Comparison of ENCODE assay signal across 8 cellular contexts in the genomic region with DNA sequence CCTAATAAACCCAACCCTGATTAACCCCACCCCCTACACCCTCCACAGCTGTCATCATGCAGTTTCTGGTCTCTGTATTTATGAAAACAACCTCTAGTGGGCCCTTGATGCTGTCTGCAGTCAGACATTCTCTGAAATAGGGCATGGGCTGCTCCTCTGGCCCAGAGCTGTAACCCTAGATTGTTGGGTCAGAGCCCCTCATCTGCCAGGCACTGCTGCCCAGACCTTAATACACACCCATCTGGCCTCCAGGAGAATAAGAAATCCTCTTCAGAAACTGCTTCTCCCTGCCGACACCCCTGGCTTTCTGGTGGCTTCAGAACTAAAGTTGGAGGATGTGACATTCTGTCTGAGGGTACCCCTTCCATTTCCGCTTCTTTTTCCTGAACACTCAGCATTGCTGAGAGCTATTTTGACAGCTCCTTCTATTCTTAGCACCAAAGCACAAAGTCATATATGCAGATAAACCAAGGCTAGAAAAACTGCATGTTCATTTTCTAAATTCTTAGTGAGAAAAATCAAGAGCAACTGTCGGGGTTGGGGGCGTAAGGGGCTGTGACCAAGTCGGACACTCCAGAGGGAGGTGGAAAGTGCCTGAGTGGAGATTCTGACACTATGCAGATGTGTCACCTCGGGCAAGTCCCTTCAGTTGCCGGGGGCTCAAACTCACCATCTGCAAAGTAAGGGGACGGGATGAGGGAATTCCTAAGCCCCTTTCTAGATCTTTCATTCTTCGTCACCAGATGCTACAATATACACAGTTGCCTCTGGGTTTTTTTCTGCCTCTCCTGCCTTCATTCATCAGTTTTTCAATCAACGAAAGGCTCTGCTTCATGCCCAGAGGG. TPM values are rescaled to one million over a fixed set of nuclear protein-coding genes. Genes with fewer than 3 reads are reported as not detected.
DNase-seq lines count a peak whose midpoint lies in the region; ATAC-seq, FAIRE-seq and TF ChIP-seq lines count a peak whose summit lies in the region.

No MANE protein-coding gene starts in this region.

- H3K36me3 Mint-ChIP-seq in CD4-positive, alpha-beta T cell (ENCODE audit: low read depth): peaks cover 26% of the 10 kb centered on the region

- no peak overlapping the region for H3K4me2 ChIP-seq in HepG2 (ENCODE audit: low read depth, low read length)

- 94% methylated on average over 10 of the region's 10 CpGs for WGBS in HepG2 (ENCODE audit: low lambda C conversion rate)

- no peak overlapping the region for H3K27ac ChIP-seq in CD4-positive, alpha-beta T cell (ENCODE audit: low read depth, low read length)
- H3K27ac ChIP-seq in HepG2 (ENCODE audit: extremely low read length, insufficient read depth, low read length): no peak overlapping the region

- no peak for FAIRE-seq in HepG2 (lab: Jason Lieb, UNC)

- no peak for TF ChIP-seq RAD21 in HepG2 (CRISPR knock-in tag; IDR thresholded peaks at IDR 0.05)

- peaks cover 4% of the 10 kb centered on the region for H3K79me2 ChIP-seq in HepG2 (ENCODE audit: insufficient read depth, low read length)

- peaks cover 52% of the 10 kb centered on the region for H3K4me1 Mint-ChIP-seq in CD4-positive, alpha-beta T cell (ENCODE audit: low read depth)

- no peak for TF ChIP-seq POLR2A in HepG2 (IDR thresholded peaks at IDR 0.05; ENCODE audit: insufficient read depth in 1 of 2, low read depth in 2 of 2, low read length in 2 of 2)

- no peaks in the 10 kb centered on the region for H4K20me1 ChIP-seq in HepG2 (ENCODE audit: insufficient read depth, low read length)

- peak overlapping the region; percentile 79 for H3K27ac Mint-ChIP-seq in CD4-positive, alpha-beta T cell

- H3K4me3 Mint-ChIP-seq in CD4-positive, alpha-beta T cell: peak overlapping the region; percentile 21

- DNase-seq in CD4-positive, alpha-beta T cell: no peak
- peak; percentile 55 for DNase-seq in UCSD-AML1 (lab: John Stamatoyannopoulos, UW; ENCODE audit: unreplicated experiment)
- no peak for DNase-seq in HepG2 (ENCODE audit: low spot score)
- no peak for DNase-seq in NCI-H2081 treated with DMSO at 0.1 percent for 48 hours (lab: John Stamatoyannopoulos, UW)
- no peak for DNase-seq in CD1c-positive myeloid dendritic cell (ENCODE audit: extremely low spot score)
- no peak for DNase-seq in RKO (ENCODE audit: low spot score)
- no peak for DNase-seq in NOMO-1 treated with dmso at 0.1 percent for 144 hours (lab: John Stamatoyannopoulos, UW; ENCODE audit: unreplicated experiment)

- peak; percentile 73 for ATAC-seq in CD4-positive, alpha-beta T cell (ENCODE audit: poor library complexity)
- ATAC-seq in GM21723 (IDR thresholded peaks at IDR 0.05; ENCODE audit: unreplicated experiment) (peak; percentile 59), HepG2 (no peak; the same call in 2 of the 3 replicates)

- H2AFZ ChIP-seq in HepG2 (ENCODE audit: low read length): no peak overlapping the region

- H3K9ac ChIP-seq in HepG2 (ENCODE audit: insufficient read depth, low read depth, low read length): no peak overlapping the region

- peaks cover 9 to 36% of the 10 kb centered on the region in 2 experiments; a peak in 3 of 5 replicates for H3K36me3 ChIP-seq in HepG2 (replicated peaks in 1 of 2; ENCODE audit: control insufficient read depth in 1 of 2, insufficient read depth in 2 of 2, low read length in 2 of 2)

- H3K27me3 ChIP-seq in CD4-positive, alpha-beta T cell (ENCODE audit: control insufficient read depth, insufficient read depth, low read length): no peaks in the 10 kb centered on the region
- no peaks in the 10 kb centered on the region for H3K27me3 ChIP-seq in HepG2 (ENCODE audit: control insufficient read depth in 1 of 2, insufficient read depth in 2 of 2, low read length in 2 of 2)

- TF ChIP-seq CTCF in CD4-positive, alpha-beta T cell (IDR thresholded peaks at IDR 0.05): no peak
- TF ChIP-seq CTCF in HepG2 (CRISPR knock-in tag; IDR thresholded peaks at IDR 0.05): no peak

- BruUV-seq in HepG2 (replicated peaks; lab: Mats Ljungman, UMichigan): no TSS peak

- CTCF ChIA-PET in CD4-positive, alpha-beta T cell (lab: Charles Lee): interaction anchor here (1.1 to 6.1 kb wide), 9 partner anchors 9 to 146 kb away, joined by 3 to 47 read pairs (median 5); partner anchors contain the start of genes GALM and HNRNPLL
- CTCF ChIA-PET in HepG2 (lab: Yijun Ruan, JAX; ENCODE audit: low intra/inter-chr PET ratio, low total read pairs): no interaction called here

- H3K9me3 Mint-ChIP-seq in CD4-positive, alpha-beta T cell: peaks cover 3% of the 10 kb centered on the region

- intact Hi-C loops in CD4-positive, alpha-beta T cell (cut with DNase I, micrococcal nuclease): loop anchor here (1.0 to 5.0 kb wide), 2 partner anchors 40 kb away; no protein-coding TSS in a partner anchor
- intact Hi-C loops in HepG2 (cut with micrococcal nuclease; ENCODE audit: unreplicated experiment): no loop called here

- no peak overlapping the region for H3K4me3 ChIP-seq in HepG2 (replicated peaks in 1 of 3; ENCODE audit: insufficient read depth in 1 of 3, low read depth in 2 of 3, low read length in 3 of 3)

- POLR2A ChIA-PET in CD4-positive, alpha-beta T cell (lab: Charles Lee): interaction anchor here (0.6 to 3.0 kb wide), 10 partner anchors 13 to 141 kb away, joined by 3 to 11 read pairs (median 6); partner anchors contain the start of gene SRSF7
- POLR2A ChIA-PET in HepG2 (lab: Yijun Ruan, JAX): interaction anchor here (1.1 kb wide), 1 partner anchor 9 kb away, joined by 3 read pairs; no protein-coding TSS in a partner anchor

- in situ Hi-C loops in HepG2 (cut with HindIII; ENCODE audit: extremely low pct_ligation_motif_present, low pct_unique_long_range_greater_than_20kb): loop anchor here (5.0 kb wide), 1 partner anchor 120 kb away; the partner anchor contains the start of gene HNRNPLL

- no peaks in the 10 kb centered on the region for H3K9me3 ChIP-seq in CD4-positive, alpha-beta T cell (ENCODE audit: control insufficient read depth, low read length)
- no peaks in the 10 kb centered on the region for H3K9me3 ChIP-seq in HepG2 (ENCODE audit: low read length)

- TF ChIP-seq EP300 in HepG2 (IDR thresholded peaks at IDR 0.05; ENCODE audit: low read depth in 2 of 2, low read length in 2 of 2) (no peak), HepG2 (CRISPR knock-in tag; IDR thresholded peaks at IDR 0.05; ENCODE audit: borderline replicate concordance) (no peak)

- no peaks in the 10 kb centered on the region for H3K4me1 ChIP-seq in HepG2 (ENCODE audit: insufficient read depth, low read length)

- H3K27me3 Mint-ChIP-seq in CD4-positive, alpha-beta T cell: no peaks in the 10 kb centered on the region

RNA-seq across cellular contexts. Expression of gene SRSF7, which starts 28.7 kb away (rescaled TPM):
- total RNA-seq in CD4-positive, alpha-beta T cell: 100 to 1,000 TPM; 550 to 557 TPM
- 275 and 377 TPM in 2 replicates for total RNA-seq in HepG2 (2016; rRNA removed; fragmentation: Illumina TruSeq; extraction: Trizol)
- 67.2 and 80.5 TPM in 2 replicates for total RNA-seq in HepG2 (2016; cell fraction: cytosol; rRNA removed; fragmentation: Illumina TruSeq; extraction: Trizol; ENCODE audit: low read depth)
- total RNA-seq in HepG2 (2016; cell fraction: insoluble cytoplasmic fraction; rRNA removed; fragmentation: Illumina TruSeq; extraction: Trizol): 285 and 392 TPM in 2 replicates
- total RNA-seq in HepG2 (2016; cell fraction: membrane; rRNA removed; fragmentation: Illumina TruSeq; extraction: Trizol): 77.6 and 84.5 TPM in 2 replicates
- 186 and 191 TPM in 2 replicates for total RNA-seq in HepG2 (2016; cell fraction: nucleus; rRNA removed; fragmentation: Illumina TruSeq; extraction: Trizol)
- polyA plus RNA-seq in HepG2 (2011; rRNA removed): 154 and 172 TPM in 2 replicates
- 76.4 and 98.0 TPM in 2 replicates for polyA plus RNA-seq in HepG2 (2011; cell fraction: cytosol; rRNA removed)
- 231 and 316 TPM in 2 replicates for polyA plus RNA-seq in HepG2 (2011; cell fraction: nucleus; rRNA removed)
- polyA plus RNA-seq in HepG2 (2012): 106 and 123 TPM in 2 replicates
- polyA plus RNA-seq in HepG2 (2016; cell fraction: cytosol; fragmentation: Illumina TruSeq; extraction: Trizol; ENCODE audit: low read depth): 48.7 and 55.5 TPM in 2 replicates
- 378 and 417 TPM in 2 replicates for polyA plus RNA-seq in HepG2 (2016; cell fraction: insoluble cytoplasmic fraction; fragmentation: Illumina TruSeq; extraction: Trizol; ENCODE audit: low read depth)
- 45.0 and 50.4 TPM in 2 replicates for polyA plus RNA-seq in HepG2 (2016; cell fraction: membrane; fragmentation: Illumina TruSeq; extraction: Trizol; ENCODE audit: low read depth)
- polyA plus RNA-seq in HepG2 (2016; cell fraction: nucleus; fragmentation: Illumina TruSeq; extraction: Trizol; ENCODE audit: insufficient read depth, low read depth): 359 and 362 TPM in 2 replicates
- 67.1 and 233 TPM in 2 replicates for polyA minus RNA-seq in HepG2 (2011; rRNA and poly(A)+ RNA removed; ENCODE audit: low replicate concordance)
- polyA minus RNA-seq in HepG2 (2011; cell fraction: cytosol; rRNA and poly(A)+ RNA removed): 41.8 and 45.7 TPM in 2 replicates
- 175 and 230 TPM in 2 replicates for polyA minus RNA-seq in HepG2 (2011; cell fraction: nucleus; rRNA and poly(A)+ RNA removed)

RNA-seq across cellular contexts. Expression of gene GEMIN6, which starts 55.5 kb away (rescaled TPM):
- 1 to 10 TPM; 1.2 to 2.1 TPM for total RNA-seq in CD4-positive, alpha-beta T cell
- 43.2 and 62.7 TPM in 2 replicates for total RNA-seq in HepG2 (2016; rRNA removed; fragmentation: Illumina TruSeq; extraction: Trizol)
- 12.7 and 14.8 TPM in 2 replicates for total RNA-seq in HepG2 (2016; cell fraction: cytosol; rRNA removed; fragmentation: Illumina TruSeq; extraction: Trizol; ENCODE audit: low read depth)
- 46.9 and 68.8 TPM in 2 replicates for total RNA-seq in HepG2 (2016; cell fraction: insoluble cytoplasmic fraction; rRNA removed; fragmentation: Illumina TruSeq; extraction: Trizol)
- total RNA-seq in HepG2 (2016; cell fraction: membrane; rRNA removed; fragmentation: Illumina TruSeq; extraction: Trizol): 27.5 and 31.0 TPM in 2 replicates
- total RNA-seq in HepG2 (2016; cell fraction: nucleus; rRNA removed; fragmentation: Illumina TruSeq; extraction: Trizol): 11.9 and 15.9 TPM in 2 replicates
- polyA plus RNA-seq in HepG2 (2011; rRNA removed): 13.0 and 14.4 TPM in 2 replicates
- 7.9 and 12.4 TPM in 2 replicates for polyA plus RNA-seq in HepG2 (2011; cell fraction: cytosol; rRNA removed)
- polyA plus RNA-seq in HepG2 (2011; cell fraction: nucleus; rRNA removed): 1.6 and 3.7 TPM in 2 replicates
- 15.2 and 30.2 TPM in 2 replicates for polyA plus RNA-seq in HepG2 (2012)
- polyA plus RNA-seq in HepG2 (2016; cell fraction: cytosol; fragmentation: Illumina TruSeq; extraction: Trizol; ENCODE audit: low read depth): 12.3 and 13.5 TPM in 2 replicates
- polyA plus RNA-seq in HepG2 (2016; cell fraction: insoluble cytoplasmic fraction; fragmentation: Illumina TruSeq; extraction: Trizol; ENCODE audit: low read depth): 58.6 and 61.6 TPM in 2 replicates
- polyA plus RNA-seq in HepG2 (2016; cell fraction: membrane; fragmentation: Illumina TruSeq; extraction: Trizol; ENCODE audit: low read depth): 18.4 and 19.5 TPM in 2 replicates
- polyA plus RNA-seq in HepG2 (2016; cell fraction: nucleus; fragmentation: Illumina TruSeq; extraction: Trizol; ENCODE audit: insufficient read depth, low read depth): 23.2 and 25.7 TPM in 2 replicates
- polyA minus RNA-seq in HepG2 (2011; rRNA and poly(A)+ RNA removed; ENCODE audit: low replicate concordance): 2.1 and 7.0 TPM in 2 replicates
- polyA minus RNA-seq in HepG2 (2011; cell fraction: cytosol; rRNA and poly(A)+ RNA removed): 6.2 and 8.2 TPM in 2 replicates
- polyA minus RNA-seq in HepG2 (2011; cell fraction: nucleus; rRNA and poly(A)+ RNA removed): 1.7 and 2.9 TPM in 2 replicates

RNA-seq across cellular contexts. Expression of gene GALM, which starts 56.6 kb away (rescaled TPM):
- total RNA-seq in CD4-positive, alpha-beta T cell: 1 to 10 TPM; 5.9 to 7.0 TPM
- 90.0 and 114 TPM in 2 replicates for total RNA-seq in HepG2 (2016; rRNA removed; fragmentation: Illumina TruSeq; extraction: Trizol)
- total RNA-seq in HepG2 (2016; cell fraction: cytosol; rRNA removed; fragmentation: Illumina TruSeq; extraction: Trizol; ENCODE audit: low read depth): 23.4 and 25.3 TPM in 2 replicates
- 97.4 and 121 TPM in 2 replicates for total RNA-seq in HepG2 (2016; cell fraction: insoluble cytoplasmic fraction; rRNA removed; fragmentation: Illumina TruSeq; extraction: Trizol)
- total RNA-seq in HepG2 (2016; cell fraction: membrane; rRNA removed; fragmentation: Illumina TruSeq; extraction: Trizol): 42.3 and 46.2 TPM in 2 replicates
- total RNA-seq in HepG2 (2016; cell fraction: nucleus; rRNA removed; fragmentation: Illumina TruSeq; extraction: Trizol): 40.2 and 41.1 TPM in 2 replicates
- 60.3 and 65.5 TPM in 2 replicates for polyA plus RNA-seq in HepG2 (2011; rRNA removed)
- 55.9 and 67.8 TPM in 2 replicates for polyA plus RNA-seq in HepG2 (2011; cell fraction: cytosol; rRNA removed)
- polyA plus RNA-seq in HepG2 (2011; cell fraction: nucleus; rRNA removed): 18.3 and 26.1 TPM in 2 replicates
- 53.1 and 67.0 TPM in 2 replicates for polyA plus RNA-seq in HepG2 (2012)
- polyA plus RNA-seq in HepG2 (2016; cell fraction: cytosol; fragmentation: Illumina TruSeq; extraction: Trizol; ENCODE audit: low read depth): 17.3 and 18.5 TPM in 2 replicates
- polyA plus RNA-seq in HepG2 (2016; cell fraction: insoluble cytoplasmic fraction; fragmentation: Illumina TruSeq; extraction: Trizol; ENCODE audit: low read depth): 102 TPM in 2 replicates
- polyA plus RNA-seq in HepG2 (2016; cell fraction: membrane; fragmentation: Illumina TruSeq; extraction: Trizol; ENCODE audit: low read depth): 25.4 and 26.1 TPM in 2 replicates
- polyA plus RNA-seq in HepG2 (2016; cell fraction: nucleus; fragmentation: Illumina TruSeq; extraction: Trizol; ENCODE audit: insufficient read depth, low read depth): 43.2 and 47.8 TPM in 2 replicates
- polyA minus RNA-seq in HepG2 (2011; rRNA and poly(A)+ RNA removed; ENCODE audit: low replicate concordance): 20.6 and 67.6 TPM in 2 replicates
- polyA minus RNA-seq in HepG2 (2011; cell fraction: cytosol; rRNA and poly(A)+ RNA removed): 37.5 and 41.1 TPM in 2 replicates
- polyA minus RNA-seq in HepG2 (2011; cell fraction: nucleus; rRNA and poly(A)+ RNA removed): 40.4 and 46.2 TPM in 2 replicates

Comparison
In these comparisons a context has a peak if more than half of its experiments do, and no peak if none do; other contexts are left out.
1. RNA of gene GEMIN6, which starts 55.5 kb away (total RNA-seq): 11.9 to 68.8 TPM in HepG2; 1.2 to 2.1 TPM in CD4-positive, alpha-beta T cell; every median in the first group is over 4 times any median in the second.